26 cellular contexts compared by ENCODE assay signal in genomic region chr10:9035355-9035754, GRCh38.
"Had no signal": no experiment of that assay in that cellular context is flagged by ENCODE, and none has a peak within 500 bp of the region (broad histone marks: within the 10 kb centered on the region; RNA-seq: fewer than 3 reads in every experiment).

No MANE protein-coding gene starts in this region.

- H3K9me3 ChIP-seq: body of pancreas had no signal

- H3K36me3 ChIP-seq: adrenal gland, esophagus muscularis mucosa, gastroesophageal sphincter had no signal

- DNase-seq: activated CD4-positive, alpha-beta memory T cell treated with anti-CD3 and anti-CD28 coated beads for 36 hours; activated CD4-positive, alpha-beta T cell treated with anti-CD3 and anti-CD28 coated beads for 36 hours; activated CD4-positive, alpha-beta T cell treated with anti-CD3 and anti-CD28 coated beads, Interleukin-2, amount 10 ng/mL, durations not matched to agents 24 days and 14 days; activated CD4-positive, CD25-positive, alpha-beta regulatory T cell; activated CD4-positive, CD25-positive, alpha-beta regulatory T cell treated with anti-CD3 and anti-CD28 coated beads, Interleukin-2, amount 50 U/mL, for 72 hours; activated CD8-positive, alpha-beta memory T cell treated with anti-CD3 and anti-CD28 coated beads, Interleukin-2, amount 10 ng/mL, durations not matched to agents 7 days and 5 days; activated CD8-positive, alpha-beta memory T cell treated with anti-CD3 and anti-CD28 coated beads, Interleukin-2, amount 50 U/mL, for 4 hours; activated CD8-positive, alpha-beta T cell treated with anti-CD3 and anti-CD28 coated beads, Interleukin-2, amount 10 ng/mL, durations not matched to agents 7 days and 5 days; activated effector memory CD4-positive, alpha-beta T cell treated with anti-CD3 and anti-CD28 coated beads, Interleukin-2, amount 50 U/mL, for 16 hours; activated naive CD4-positive, alpha-beta T cell treated with anti-CD3 and anti-CD28 coated beads for 36 hours; activated naive CD8-positive, alpha-beta T cell treated with anti-CD3 and anti-CD28 coated beads for 36 hours; activated naive CD8-positive, alpha-beta T cell treated with anti-CD3 and anti-CD28 coated beads, Interleukin-2, amount 50 U/mL, for 24 hours; activated T-cell treated with anti-CD3 and anti-CD28 coated beads, Interleukin-2, amount 50 U/mL, for 1 hour; activated T-cell treated with anti-CD3 and anti-CD28 coated beads, Interleukin-2, amount 50 U/mL, for 48 hours; adrenal gland; anterior cingulate cortex; body of pancreas; dorsolateral prefrontal cortex; effector memory CD4-positive, alpha-beta T cell; endodermal cell; erythroblast; foreskin melanocyte; T-helper 2 cell had no signal

- H3K4me1 ChIP-seq: adrenal gland, body of pancreas, esophagus muscularis mucosa, gastroesophageal sphincter had no signal

- H3K4me3 ChIP-seq: adrenal gland, body of pancreas, coronary artery, dorsolateral prefrontal cortex, esophagus muscularis mucosa, gastroesophageal sphincter had no signal

- H3K27ac ChIP-seq: adrenal gland, body of pancreas, coronary artery, dorsolateral prefrontal cortex, esophagus muscularis mucosa, gastroesophageal sphincter had no signal

- H3K27me3 ChIP-seq: adrenal gland, body of pancreas, esophagus muscularis mucosa, gastroesophageal sphincter had no signal
